Comparison of ENCODE assay signal across 27 cellular contexts in genomic region chr22:49263101-49263500, GRCh38.
"Had no signal": no experiment of that assay in that cellular context is flagged by ENCODE, and none has a peak within 500 bp of the region (broad histone marks: within the 10 kb centered on the region; RNA-seq: fewer than 3 reads in every experiment).

No MANE protein-coding gene starts in this region.

- H3K4me1 Mint-ChIP-seq: immature natural killer cell; natural killer cell; stimulated activated effector memory CD8-positive, alpha-beta T cell treated with anti-CD3 and anti-CD28 coated beads, Interleukin-12 subunit alpha, Interleukin-12 subunit beta, amount 100 ng/mL, for 72 hours had no signal

- H3K4me3 ChIP-seq: colonic mucosa, esophagus squamous epithelium, lower lobe of right lung, prostate gland, right atrium auricular region, smooth muscle cell, testis, tibial artery, upper lobe of left lung, uterus had no signal

- DNase-seq: colonic mucosa; dermis blood vessel endothelial cell; effector memory CD4-positive, alpha-beta T cell; erythroblast; esophagus squamous epithelium; foreskin melanocyte; glutamatergic neuron; hypothalamus; immature natural killer cell; left ventricle myocardium superior; lower lobe of right lung; natural killer cell; stimulated activated CD4-positive, alpha-beta T cell treated with anti-CD3 and anti-CD28 coated beads, Interleukin-2, amount 100 ng/mL, for 24 hours; stimulated activated CD4-positive, alpha-beta T cell treated with anti-CD3 and anti-CD28 coated beads, Interleukin-4, amount 100 ng/mL, for 24 hours; stimulated activated naive CD4-positive, alpha-beta T cell treated with Interleukin-2 at 50 U/mL for 16 hours; substantia nigra; testis; upper lobe of left lung; uterus had no signal

- H3K36me3 ChIP-seq: colonic mucosa, esophagus squamous epithelium, lower lobe of right lung, neutrophil, prostate gland, right atrium auricular region, tibial artery, upper lobe of left lung, uterus had no signal

- H3K4me1 ChIP-seq: colonic mucosa, esophagus squamous epithelium, lower lobe of right lung, parathyroid adenoma, prostate gland, right atrium auricular region, testis, tibial artery, upper lobe of left lung, uterus had no signal

- H3K9me3 Mint-ChIP-seq: immature natural killer cell; natural killer cell; stimulated activated effector memory CD8-positive, alpha-beta T cell treated with anti-CD3 and anti-CD28 coated beads, Interleukin-12 subunit alpha, Interleukin-12 subunit beta, amount 100 ng/mL, for 72 hours had no signal

- H3K9ac ChIP-seq: parathyroid adenoma had no signal

- ATAC-seq: left ventricle myocardium superior; lower lobe of right lung; natural killer cell; sciatic nerve; stimulated activated effector memory CD8-positive, alpha-beta T cell treated with anti-CD3 and anti-CD28 coated beads, Interleukin-12 subunit alpha, Interleukin-12 subunit beta, amount 100 ng/mL, for 72 hours had no signal

- H3K36me3 Mint-ChIP-seq: immature natural killer cell; natural killer cell; stimulated activated effector memory CD8-positive, alpha-beta T cell treated with anti-CD3 and anti-CD28 coated beads, Interleukin-12 subunit alpha, Interleukin-12 subunit beta, amount 100 ng/mL, for 72 hours had no signal

- H3K27me3 ChIP-seq: colonic mucosa, right atrium auricular region, testis, upper lobe of left lung, uterus had no signal

- H3K9me3 ChIP-seq: colonic mucosa, esophagus squamous epithelium, lower lobe of right lung, neutrophil, prostate gland, right atrium auricular region, testis, tibial artery, upper lobe of left lung, uterus had no signal

- H3K27ac ChIP-seq: colonic mucosa, esophagus squamous epithelium, lower lobe of right lung, neutrophil, parathyroid adenoma, prostate gland, right atrium auricular region, testis, tibial artery, upper lobe of left lung, uterus had no signal

- H3K27ac Mint-ChIP-seq: immature natural killer cell; natural killer cell; stimulated activated effector memory CD8-positive, alpha-beta T cell treated with anti-CD3 and anti-CD28 coated beads, Interleukin-12 subunit alpha, Interleukin-12 subunit beta, amount 100 ng/mL, for 72 hours had no signal

- H3K4me3 Mint-ChIP-seq: immature natural killer cell; natural killer cell; stimulated activated effector memory CD8-positive, alpha-beta T cell treated with anti-CD3 and anti-CD28 coated beads, Interleukin-12 subunit alpha, Interleukin-12 subunit beta, amount 100 ng/mL, for 72 hours had no signal
